ENCODE assay signal across 22 cellular contexts in genomic region chr5:138873096-138873885, GRCh38. TPM values are rescaled to one million over a fixed set of nuclear protein-coding genes. Genes with fewer than 3 reads are reported as not detected.
DNase-seq lines count a peak whose midpoint lies in the region; ATAC-seq, FAIRE-seq and TF ChIP-seq lines count a peak whose summit lies in the region.
"Had no signal": no experiment of that assay in that cellular context is flagged by ENCODE, and none has a peak within 500 bp of the region (broad histone marks: within the 10 kb centered on the region; RNA-seq: fewer than 3 reads in every experiment).

No MANE protein-coding gene starts in this region.

- H4K20me1 ChIP-seq in smooth muscle cell (ENCODE audit: low read depth): peaks cover 96% of the 10 kb centered on the region

- H3F3A ChIP-seq in smooth muscle cell (ENCODE audit: low read depth): no peaks in the 10 kb centered on the region

- peak; percentile 14 for DNase-seq in NCI-H2227 (lab: John Stamatoyannopoulos, UW; ENCODE audit: unreplicated experiment)
- no peak for DNase-seq in NCI-H2227 treated with DMSO at 0.1 percent for 48 hours (lab: John Stamatoyannopoulos, UW)
- DNase-seq in astrocyte of the spinal cord (ENCODE audit: low read depth, low spot score): no peak
- no peak for DNase-seq in smooth muscle cell (lab: John Stamatoyannopoulos, UW; ENCODE audit: unreplicated experiment)
- no peak for DNase-seq in GM12892 (ENCODE audit: insufficient read length)
- DNase-seq in DMS53 treated with DMSO at 0.1 percent for 48 hours (lab: John Stamatoyannopoulos, UW; ENCODE audit: unreplicated experiment): no peak
- DNase-seq: activated CD4-positive, alpha-beta T cell treated with anti-CD3 and anti-CD28 coated beads, Interleukin-2, amount 10 ng/mL, durations not matched to agents 24 days and 14 days; activated T-cell treated with anti-CD3 and anti-CD28 coated beads, Interleukin-2, amount 50 U/mL, for 48 hours; CD8-positive, alpha-beta T cell; effector CD8-positive, alpha-beta T cell; gastrocnemius medialis; GF-D8; NCI-H510A; Peyer's patch; stimulated activated naive CD4-positive, alpha-beta T cell treated with Interleukin-2 at 50 U/mL for 16 hours; T-helper 2 cell had no signal

- ATAC-seq in activated CD4-positive, CD25-positive, alpha-beta regulatory T cell treated with anti-CD3 and anti-CD28 coated beads, Interleukin-2, amount 50 U/mL, for 24 hours: no peak
- ATAC-seq: CD8-positive, alpha-beta T cell; gastrocnemius medialis had no signal

- H3K4me3 ChIP-seq in astrocyte of the spinal cord (ENCODE audit: low read depth, low read length) (peak overlapping the region; percentile 39), smooth muscle cell (no peak overlapping the region)
- H3K4me3 ChIP-seq: gastrocnemius medialis, Peyer's patch, right atrium auricular region had no signal

- H3K4me2 ChIP-seq in smooth muscle cell: no peak overlapping the region

- peaks cover 55% of the 10 kb centered on the region for H3K4me1 ChIP-seq in smooth muscle cell (ENCODE audit: low read depth)
- H3K4me1 ChIP-seq: Peyer's patch had no signal

- H3K9ac ChIP-seq in smooth muscle cell (ENCODE audit: low read depth): no peak overlapping the region

- no peak for TF ChIP-seq CTCF in astrocyte of the spinal cord (IDR thresholded peaks at IDR 0.05; ENCODE audit: low read depth, low read length)
- no peak for TF ChIP-seq CTCF in smooth muscle cell (IDR thresholded peaks at IDR 0.05; ENCODE audit: borderline replicate concordance, insufficient read depth, poor library complexity, severe bottlenecking)

- H3K36me3 ChIP-seq in smooth muscle cell (ENCODE audit: low read depth): no peaks in the 10 kb centered on the region
- H3K36me3 ChIP-seq: gastrocnemius medialis, Peyer's patch, right atrium auricular region had no signal

- no peak for FAIRE-seq in GM12892 (lab: Jason Lieb, UNC)
- FAIRE-seq: GM18507 had no signal

- H3K27ac ChIP-seq in layer of hippocampus (ENCODE audit: low read depth, low read length): peak overlapping the region; percentile 72
- H3K27ac ChIP-seq in smooth muscle cell (ENCODE audit: low read depth): peak overlapping the region; percentile 78
- H3K27ac ChIP-seq: 22Rv1, gastrocnemius medialis, Peyer's patch, right atrium auricular region had no signal

- H3K79me2 ChIP-seq in smooth muscle cell (ENCODE audit: low read depth): peaks cover 94% of the 10 kb centered on the region

- no peaks in the 10 kb centered on the region for H3K27me3 ChIP-seq in layer of hippocampus (ENCODE audit: control insufficient read depth, insufficient read depth, low read length)
- no peaks in the 10 kb centered on the region for H3K27me3 ChIP-seq in smooth muscle cell (ENCODE audit: low read depth)
- H3K27me3 ChIP-seq: gastrocnemius medialis, Peyer's patch, right atrium auricular region had no signal

- H3K9me3 ChIP-seq in smooth muscle cell (replicated peaks; ENCODE audit: low read depth): no peaks in the 10 kb centered on the region
- H3K9me3 ChIP-seq: gastrocnemius medialis, Peyer's patch, right atrium auricular region had no signal

- TF ChIP-seq POLR2A in GM12892 (IDR thresholded peaks at IDR 0.05; ENCODE audit: low read depth, low read length): no peak

- WGBS in smooth muscle cell (ENCODE audit: low lambda C conversion rate): 92% methylated on average over 14 of the region's 14 CpGs

- no peak overlapping the region for H2AFZ ChIP-seq in smooth muscle cell (ENCODE audit: low read depth)

- in situ Hi-C loops in astrocyte of the spinal cord (cut with HindIII; ENCODE audit: low sequenced_read_pairs): no loop called here

RNA-seq across cellular contexts. Expression of gene LRRTM2, which starts 1.8 kb away (rescaled TPM):
- 0.22 and 0.81 TPM in 2 replicates for total RNA-seq in smooth muscle cell
- polyA plus RNA-seq in smooth muscle cell: 0.76 and 0.95 TPM in 2 replicates
- 0.28 TPM for polyA plus RNA-seq in GM12892 (2012; ENCODE audit: missing spikeins)
- total RNA-seq: right atrium auricular region had no signal
- polyA plus RNA-seq: IgD-negative memory B cell had no signal
